16 cellular contexts compared by ENCODE assay signal in genomic region chr17:46819906-46820351, GRCh38. TPM values are rescaled to one million over a fixed set of nuclear protein-coding genes. Genes with fewer than 3 reads are reported as not detected.
DNase-seq lines count a peak whose midpoint lies in the region; ATAC-seq, FAIRE-seq and TF ChIP-seq lines count a peak whose summit lies in the region.
"Had no signal": no experiment of that assay in that cellular context is flagged by ENCODE, and none has a peak within 500 bp of the region (broad histone marks: within the 10 kb centered on the region; RNA-seq: fewer than 3 reads in every experiment).

No MANE protein-coding gene starts in this region.

- H3K4me1 ChIP-seq in HepG2 (ENCODE audit: insufficient read depth, low read length) (peaks cover 35% of the 10 kb centered on the region), right lobe of liver (peaks cover 0 to 19% (median 5%) of the 10 kb centered on the region in 4 donors)

- no TSS peak for BruUV-seq in HepG2 (replicated peaks; lab: Mats Ljungman, UMichigan)

- TF ChIP-seq CTCF in HepG2 (CRISPR knock-in tag; IDR thresholded peaks at IDR 0.05): no peak
- TF ChIP-seq CTCF in right lobe of liver (IDR thresholded peaks at IDR 0.05): no peak
- no peak for TF ChIP-seq CTCF in chondrocyte (IDR thresholded peaks at IDR 0.05)
- TF ChIP-seq CTCF in mesothelial cell of epicardium (IDR thresholded peaks at IDR 0.05; ENCODE audit: unreplicated experiment): no peak

- H3K27me3 ChIP-seq in HepG2 (ENCODE audit: control insufficient read depth in 1 of 2, insufficient read depth in 2 of 2, low read length in 2 of 2): peaks cover 12 to 68% of the 10 kb centered on the region in 2 experiments
- peaks cover 8 to 30% of the 10 kb centered on the region in 2 donors for H3K27me3 ChIP-seq in right lobe of liver

- H4K20me1 ChIP-seq in HepG2 (ENCODE audit: insufficient read depth, low read length): no peaks in the 10 kb centered on the region

- no peaks in the 10 kb centered on the region for H3K36me3 Mint-ChIP-seq in chondrocyte (ENCODE audit: low read depth)
- no peaks in the 10 kb centered on the region for H3K36me3 Mint-ChIP-seq in mesothelial cell of epicardium

- peak overlapping the region; percentile 82; the same call in 1 of the 2 replicates for H3K4me2 ChIP-seq in HepG2 (ENCODE audit: low read depth, low read length)

- no peak for FAIRE-seq in HepG2 (lab: Jason Lieb, UNC)

- H3K9me3 Mint-ChIP-seq in chondrocyte (ENCODE audit: low read depth) (no peaks in the 10 kb centered on the region), mesothelial cell of epicardium (no peaks in the 10 kb centered on the region)

- TF ChIP-seq EP300 in HepG2 (IDR thresholded peaks at IDR 0.05; ENCODE audit: low read depth in 2 of 2, low read length in 2 of 2) (no peak), HepG2 (CRISPR knock-in tag; IDR thresholded peaks at IDR 0.05; ENCODE audit: borderline replicate concordance) (no peak)

- DNase-seq in HepG2 (ENCODE audit: low spot score) (no peak), right lobe of liver (no peak), chondrocyte (ENCODE audit: low spot score) (no peak), mesothelial cell of epicardium (ENCODE audit: low spot score in 2 of 2, unreplicated experiment in 2 of 2) (no peak), NCI-H2171 (lab: John Stamatoyannopoulos, UW) (no peak)
- DNase-seq in stimulated activated CD4-positive, alpha-beta T cell treated with anti-CD3 and anti-CD28 coated beads, Interleukin-4, amount 100 ng/mL, for 1 hour: no peak
- DNase-seq: activated naive CD4-positive, alpha-beta T cell; HCEC 1CT; left cardiac atrium; NCI-H187; stomach had no signal

- H3K4me3 ChIP-seq in HepG2 (replicated peaks in 1 of 3; ENCODE audit: insufficient read depth in 1 of 3, low read depth in 2 of 3, low read length in 3 of 3) (peak overlapping the region in 1 of 3 experiments; percentile 74; a peak in 1 of 6 replicates), right lobe of liver (no peak overlapping the region)

- H3K4me3 Mint-ChIP-seq in chondrocyte (ENCODE audit: unreplicated experiment) (peak overlapping the region; percentile 12), mesothelial cell of epicardium (peak overlapping the region; percentile 91)

- H3K27ac ChIP-seq in HepG2 (ENCODE audit: extremely low read length, insufficient read depth, low read length) (no peak overlapping the region), right lobe of liver (no peak overlapping the region)
- H3K27ac ChIP-seq: neutrophil, PC-9, stomach had no signal

- CTCF ChIA-PET in HepG2 (lab: Yijun Ruan, JAX; ENCODE audit: low intra/inter-chr PET ratio, low total read pairs): no interaction called here

- POLR2A ChIA-PET in HepG2 (lab: Yijun Ruan, JAX): no interaction called here

- H3K27me3 Mint-ChIP-seq in chondrocyte (ENCODE audit: low read depth) (peaks cover 42% of the 10 kb centered on the region), mesothelial cell of epicardium (ENCODE audit: low read depth) (peaks cover 59% of the 10 kb centered on the region)

- ATAC-seq in HepG2 (peak; percentile 3; the same call in 2 of the 3 replicates), right lobe of liver (no peak), HG03135 (IDR thresholded peaks at IDR 0.05; ENCODE audit: unreplicated experiment) (no peak), HG03039 (IDR thresholded peaks at IDR 0.05; ENCODE audit: unreplicated experiment) (no peak)

- 61% methylated on average over 24 of the region's 24 CpGs for WGBS in HepG2 (ENCODE audit: low lambda C conversion rate)
- 15% methylated on average over 13 of the region's 24 CpGs for WGBS in right lobe of liver (ENCODE audit: insufficient coverage, low coverage, low lambda C conversion rate, missing lambda C conversion rate)

- intact Hi-C loops in HepG2 (cut with micrococcal nuclease; ENCODE audit: unreplicated experiment): no loop called here
- intact Hi-C loops in right lobe of liver (cut with DNase I): no loop called here

- H3K36me3 ChIP-seq in HepG2 (replicated peaks in 1 of 2; ENCODE audit: control insufficient read depth in 1 of 2, insufficient read depth in 2 of 2, low read length in 2 of 2) (no peaks in the 10 kb centered on the region), right lobe of liver (no peaks in the 10 kb centered on the region)
- H3K36me3 ChIP-seq: neutrophil, stomach had no signal

- H2AFZ ChIP-seq in HepG2 (ENCODE audit: low read length): no peak overlapping the region

- peaks cover 6% of the 10 kb centered on the region for H3K4me1 Mint-ChIP-seq in chondrocyte (ENCODE audit: low read depth)
- H3K4me1 Mint-ChIP-seq in mesothelial cell of epicardium: peaks cover 56% of the 10 kb centered on the region

- TF ChIP-seq POLR2A in HepG2 (IDR thresholded peaks at IDR 0.05; ENCODE audit: insufficient read depth in 1 of 2, low read depth in 2 of 2, low read length in 2 of 2) (no peak), right lobe of liver (IDR thresholded peaks at IDR 0.05) (no peak)

- H3K9me3 ChIP-seq in HepG2 (ENCODE audit: low read length) (no peaks in the 10 kb centered on the region), right lobe of liver (no peaks in the 10 kb centered on the region)
- H3K9me3 ChIP-seq: neutrophil, stomach had no signal

- H3K9ac ChIP-seq in HepG2 (ENCODE audit: insufficient read depth, low read depth, low read length): no peak overlapping the region

- no peaks in the 10 kb centered on the region for H3K79me2 ChIP-seq in HepG2 (ENCODE audit: insufficient read depth, low read length)

- TF ChIP-seq RAD21 in HepG2 (CRISPR knock-in tag; IDR thresholded peaks at IDR 0.05): no peak

- H3K27ac Mint-ChIP-seq in chondrocyte (ENCODE audit: unreplicated experiment): no peak overlapping the region
- H3K27ac Mint-ChIP-seq in mesothelial cell of epicardium: peak overlapping the region; percentile 64

- in situ Hi-C loops in HepG2 (cut with HindIII; ENCODE audit: extremely low pct_ligation_motif_present, low pct_unique_long_range_greater_than_20kb): loop anchor here (5.0 kb wide), 1 partner anchor 43 kb away; no protein-coding TSS in a partner anchor

RNA-seq across cellular contexts. Expression of gene WNT3, which starts 1.4 kb away (rescaled TPM):
- total RNA-seq in HepG2 (2016; rRNA removed; fragmentation: Illumina TruSeq; extraction: Trizol) (6.4 and 8.5 TPM in 2 replicates), right lobe of liver (1 to 10 TPM; 1.0 to 5.0 (median 4.0) TPM), chondrocyte (4.1 to 5.2 TPM (median 4.9 TPM) in 3 replicates), mesothelial cell of epicardium (64.2 to 66.4 TPM (median 65.7 TPM) in 3 replicates)
- 0.71 and 1.2 TPM in 2 replicates for total RNA-seq in HepG2 (2016; cell fraction: cytosol; rRNA removed; fragmentation: Illumina TruSeq; extraction: Trizol; ENCODE audit: low read depth)
- total RNA-seq in HepG2 (2016; cell fraction: insoluble cytoplasmic fraction; rRNA removed; fragmentation: Illumina TruSeq; extraction: Trizol): 5.9 and 8.3 TPM in 2 replicates
- 4.3 and 4.8 TPM in 2 replicates for total RNA-seq in HepG2 (2016; cell fraction: membrane; rRNA removed; fragmentation: Illumina TruSeq; extraction: Trizol)
- total RNA-seq in HepG2 (2016; cell fraction: nucleus; rRNA removed; fragmentation: Illumina TruSeq; extraction: Trizol): 8.4 and 9.8 TPM in 2 replicates
- polyA plus RNA-seq in HepG2 (2011; rRNA removed): 10.3 and 12.5 TPM in 2 replicates
- 5.1 and 6.8 TPM in 2 replicates for polyA plus RNA-seq in HepG2 (2011; cell fraction: cytosol; rRNA removed)
- 27.1 and 28.5 TPM in 2 replicates for polyA plus RNA-seq in HepG2 (2011; cell fraction: nucleus; rRNA removed)
- 6.9 and 7.4 TPM in 2 replicates for polyA plus RNA-seq in HepG2 (2012)
- polyA plus RNA-seq in HepG2 (2016; cell fraction: cytosol; fragmentation: Illumina TruSeq; extraction: Trizol; ENCODE audit: low read depth): 0.82 and 0.98 TPM in 2 replicates
- polyA plus RNA-seq in HepG2 (2016; cell fraction: insoluble cytoplasmic fraction; fragmentation: Illumina TruSeq; extraction: Trizol; ENCODE audit: low read depth): 6.2 TPM in 2 replicates
- 2.9 and 3.1 TPM in 2 replicates for polyA plus RNA-seq in HepG2 (2016; cell fraction: membrane; fragmentation: Illumina TruSeq; extraction: Trizol; ENCODE audit: low read depth)
- polyA plus RNA-seq in HepG2 (2016; cell fraction: nucleus; fragmentation: Illumina TruSeq; extraction: Trizol; ENCODE audit: insufficient read depth, low read depth): 27.6 and 28.5 TPM in 2 replicates
- 4.4 and 6.5 TPM in 2 replicates for polyA minus RNA-seq in HepG2 (2011; rRNA and poly(A)+ RNA removed; ENCODE audit: low replicate concordance)
- 2.9 and 3.2 TPM in 2 replicates for polyA minus RNA-seq in HepG2 (2011; cell fraction: cytosol; rRNA and poly(A)+ RNA removed)
- polyA minus RNA-seq in HepG2 (2011; cell fraction: nucleus; rRNA and poly(A)+ RNA removed): 5.0 and 6.2 TPM in 2 replicates

RNA-seq across cellular contexts. Expression of gene WNT9B, which starts 31.5 kb away (rescaled TPM):
- total RNA-seq in HepG2 (2016; rRNA removed; fragmentation: Illumina TruSeq; extraction: Trizol): not detected in 2 replicates
- not detected in 2 replicates for total RNA-seq in HepG2 (2016; cell fraction: cytosol; rRNA removed; fragmentation: Illumina TruSeq; extraction: Trizol; ENCODE audit: low read depth)
- total RNA-seq in HepG2 (2016; cell fraction: insoluble cytoplasmic fraction; rRNA removed; fragmentation: Illumina TruSeq; extraction: Trizol): not detected in 2 replicates
- not detected in 2 replicates for total RNA-seq in HepG2 (2016; cell fraction: membrane; rRNA removed; fragmentation: Illumina TruSeq; extraction: Trizol)
- total RNA-seq in HepG2 (2016; cell fraction: nucleus; rRNA removed; fragmentation: Illumina TruSeq; extraction: Trizol): not detected in 2 replicates
- polyA plus RNA-seq in HepG2 (2011; rRNA removed): not detected in 2 replicates
- 0.03 TPM in 1 of 2 replicates, not detected in the other for polyA plus RNA-seq in HepG2 (2011; cell fraction: cytosol; rRNA removed)
- polyA plus RNA-seq in HepG2 (2011; cell fraction: nucleus; rRNA removed): not detected in 2 replicates
- 0.29 TPM in 1 of 2 replicates, not detected in the other for polyA plus RNA-seq in HepG2 (2012)
- polyA plus RNA-seq in HepG2 (2016; cell fraction: cytosol; fragmentation: Illumina TruSeq; extraction: Trizol; ENCODE audit: low read depth): not detected in 2 replicates
- not detected in 2 replicates for polyA plus RNA-seq in HepG2 (2016; cell fraction: insoluble cytoplasmic fraction; fragmentation: Illumina TruSeq; extraction: Trizol; ENCODE audit: low read depth)
- polyA plus RNA-seq in HepG2 (2016; cell fraction: membrane; fragmentation: Illumina TruSeq; extraction: Trizol; ENCODE audit: low read depth): not detected in 2 replicates
- not detected in 2 replicates for polyA plus RNA-seq in HepG2 (2016; cell fraction: nucleus; fragmentation: Illumina TruSeq; extraction: Trizol; ENCODE audit: insufficient read depth, low read depth)
- not detected in 2 replicates for polyA minus RNA-seq in HepG2 (2011; rRNA and poly(A)+ RNA removed; ENCODE audit: low replicate concordance)
- polyA minus RNA-seq in HepG2 (2011; cell fraction: cytosol; rRNA and poly(A)+ RNA removed): not detected in 2 replicates
- not detected in 2 replicates for polyA minus RNA-seq in HepG2 (2011; cell fraction: nucleus; rRNA and poly(A)+ RNA removed)
- total RNA-seq in right lobe of liver: 1 to 10 TPM in 2 of 6 experiments, under 1 TPM in 1, not detected in 3; 0.55 to 1.7 (median 1.2) TPM
- not detected in 3 replicates for total RNA-seq in chondrocyte
- 1.2 to 2.0 TPM (median 1.6 TPM) in 3 replicates for total RNA-seq in mesothelial cell of epicardium
- total RNA-seq: activated CD8-positive, alpha-beta memory T cell treated with anti-CD3 and anti-CD28 coated beads for 36 hours; PC-9; stomach had no signal
